Comparison of ENCODE assay signal across 10 cellular contexts in genomic region chr13:66071018-66071417, GRCh38.
"Had no signal": no experiment of that assay in that cellular context is flagged by ENCODE, and none has a peak within 500 bp of the region (broad histone marks: within the 10 kb centered on the region; RNA-seq: fewer than 3 reads in every experiment).

No MANE protein-coding gene starts in this region.

- ATAC-seq: heart left ventricle, left colon, right cardiac atrium had no signal

- H3K4me1 ChIP-seq: colonic mucosa, heart left ventricle had no signal

- DNase-seq: colonic mucosa; dermis blood vessel endothelial cell; heart left ventricle; hippocampal formation; left colon; naive B cell; right cardiac atrium; small intestine; stimulated activated CD4-positive, alpha-beta T cell treated with anti-CD3 and anti-CD28 coated beads, Interleukin-12 subunit alpha, Interleukin-12 subunit beta, amount 100 ng/mL, for 4 hours; stimulated activated naive CD4-positive, alpha-beta T cell treated with Interleukin-2 at 50 U/mL for 16 hours had no signal

- H3K27me3 ChIP-seq: colonic mucosa, heart left ventricle had no signal

- H3K9me3 ChIP-seq: colonic mucosa, heart left ventricle had no signal

- H3K36me3 ChIP-seq: colonic mucosa, heart left ventricle had no signal

- H3K4me3 ChIP-seq: colonic mucosa, heart left ventricle had no signal

- H3K27ac ChIP-seq: colonic mucosa, heart left ventricle had no signal
